Comparison of ENCODE assay signal across 28 cellular contexts in the genomic region with DNA sequence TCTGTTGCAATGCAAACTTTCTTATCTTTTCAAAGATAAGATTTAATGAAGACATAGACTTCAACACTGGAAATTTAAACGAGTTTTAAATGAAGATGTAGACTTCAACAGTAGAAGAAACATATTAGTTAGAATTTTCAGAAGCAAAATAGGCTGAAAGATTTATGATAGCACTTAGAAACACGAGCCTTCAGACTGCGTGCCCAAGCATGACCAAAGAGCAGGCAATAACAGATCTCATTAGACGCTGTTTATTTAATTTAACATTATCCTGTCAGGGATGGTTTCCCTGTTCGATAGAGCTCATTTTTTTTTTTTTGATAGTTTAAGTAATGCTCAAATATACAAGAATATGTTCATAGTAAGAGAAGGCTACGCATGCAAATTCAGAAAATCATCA.
A peak's percentile ranks its signal among the peaks of the same experiment; 100 is the strongest.
DNase-seq lines count a peak whose midpoint lies in the region; ATAC-seq and TF ChIP-seq lines count a peak whose summit lies in the region.
"Had no signal": no experiment of that assay in that cellular context is flagged by ENCODE, and none has a peak within 500 bp of the region (broad histone marks: within the 10 kb centered on the region; RNA-seq: fewer than 3 reads in every experiment).

No MANE protein-coding gene starts in this region.

- no peak for ATAC-seq in activated naive CD4-positive, alpha-beta T cell treated with anti-CD3 and anti-CD28 coated beads, Interleukin-2, amount 50 U/mL, for 72 hours
- ATAC-seq: activated T-cell treated with anti-CD3 and anti-CD28 coated beads, Interleukin-2, amount 50 U/mL, for 4 hours; heart right ventricle; left lobe of liver had no signal

- peaks cover 0 to 5% of the 10 kb centered on the region in 2 donors for H3K36me3 Mint-ChIP-seq in activated naive CD4-positive, alpha-beta T cell treated with anti-CD3 and anti-CD28 coated beads, Interleukin-2, amount 50 U/mL, for 72 hours
- H3K36me3 Mint-ChIP-seq: brain had no signal

- DNase-seq in DMS 273 (lab: John Stamatoyannopoulos, UW; ENCODE audit: unreplicated experiment) (peak; percentile 42), DMS 273 treated with DMSO at 0.1 percent for 48 hours (lab: John Stamatoyannopoulos, UW) (no peak), NCI-H1417 treated with DMSO at 0.1 percent for 48 hours (lab: John Stamatoyannopoulos, UW) (peak; percentile 15), NCI-H510A (lab: John Stamatoyannopoulos, UW) (peak; percentile 40), epithelial cell of esophagus (ENCODE audit: low read depth) (peak; percentile 45), GM03348 (ENCODE audit: low spot score) (no peak), HCEC 1CT (no peak)
- DNase-seq in activated naive CD4-positive, alpha-beta T cell treated with anti-CD3 and anti-CD28 coated beads, Interleukin-2, amount 50 U/mL, for 72 hours (ENCODE audit: low spot score in 2 of 2) = no peak
- DNase-seq: activated CD4-positive, alpha-beta T cell treated with anti-CD3 and anti-CD28 coated beads for 48 hours; activated naive CD4-positive, alpha-beta T cell; activated T-cell treated with anti-CD3 and anti-CD28 coated beads, Interleukin-2, amount 50 U/mL, for 4 hours; adrenal gland; CD4-positive, alpha-beta T cell; DMS53; effector CD4-positive, alpha-beta T cell; erythroblast; foreskin fibroblast; GF-D8; GM23248; heart right ventricle; mesendoderm; NCI-H2227 treated with DMSO at 0.1 percent for 48 hours; T-helper 2 cell had no signal

- TF ChIP-seq CTCF in epithelial cell of esophagus (IDR thresholded peaks at IDR 0.05; ENCODE audit: insufficient read depth, low read depth, low read length, missing control alignments) = no peak

- H3K9me3 Mint-ChIP-seq in activated naive CD4-positive, alpha-beta T cell treated with anti-CD3 and anti-CD28 coated beads, Interleukin-2, amount 50 U/mL, for 72 hours = peaks cover 0 to 5% of the 10 kb centered on the region in 2 donors
- H3K9me3 Mint-ChIP-seq: brain had no signal

- no peak overlapping the region for H3K27ac Mint-ChIP-seq in activated naive CD4-positive, alpha-beta T cell treated with anti-CD3 and anti-CD28 coated beads, Interleukin-2, amount 50 U/mL, for 72 hours
- H3K27ac Mint-ChIP-seq: brain; CD4-positive, alpha-beta T cell; progenitor cell of endocrine pancreas had no signal

- H3K4me3 ChIP-seq in epithelial cell of esophagus (ENCODE audit: low read length) = no peak overlapping the region
- H3K4me3 ChIP-seq: adrenal gland, GM23248, heart right ventricle, SJSA1, tibial nerve had no signal

Comparison
In these comparisons a context has a peak if more than half of its experiments do, and no peak if none do; other contexts are left out.
1. DNase-seq: peak in DMS 273 (single experiment), NCI-H1417 treated with DMSO at 0.1 percent for 48 hours (single experiment), NCI-H510A (single experiment) and epithelial cell of esophagus (single experiment); none in DMS 273 treated with DMSO at 0.1 percent for 48 hours (single experiment), GM03348 (single experiment), activated naive CD4-positive, alpha-beta T cell treated with anti-CD3 and anti-CD28 coated beads, Interleukin-2, amount 50 U/mL, for 72 hours (0 of 2) and HCEC 1CT (single experiment).